1 cellular context compared by ENCODE assay signal in the genomic region with DNA sequence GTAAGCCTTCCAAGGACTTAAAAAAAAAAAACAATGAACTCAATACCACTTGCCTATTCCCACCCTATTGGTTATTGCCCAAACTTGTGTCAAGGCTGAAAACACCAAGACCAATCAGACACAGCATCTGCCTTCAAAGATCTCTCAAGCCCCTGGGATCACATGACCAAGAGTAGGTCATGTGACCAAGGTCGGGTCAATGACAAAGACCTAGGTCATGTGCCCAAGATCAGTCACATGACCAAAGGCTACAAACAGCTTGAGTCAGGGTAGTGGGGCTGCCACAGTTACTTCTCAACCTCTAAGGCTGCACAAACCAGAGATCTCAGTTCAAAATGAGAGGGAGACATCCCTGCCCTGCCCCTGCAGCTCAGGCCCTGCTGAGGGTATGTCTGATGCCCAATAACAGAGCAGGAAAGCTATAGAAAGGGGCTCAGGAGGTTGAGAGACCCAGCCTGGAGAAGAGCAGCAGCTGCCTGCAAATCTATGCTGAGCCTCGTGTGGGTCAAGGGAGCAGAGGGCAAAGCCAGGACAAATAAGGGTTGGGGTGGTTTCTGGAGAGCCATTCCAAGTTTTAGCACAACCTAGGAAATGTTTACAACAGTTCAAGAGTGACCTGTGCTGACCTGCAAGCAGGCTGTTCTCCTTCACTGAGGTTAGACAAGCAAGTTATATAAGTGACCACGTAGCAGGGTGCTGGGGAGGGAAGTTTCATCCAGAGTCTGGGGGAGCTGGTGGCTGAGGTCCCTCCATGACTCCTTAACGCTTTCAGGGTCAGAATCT.
TF ChIP-seq lines count a peak whose summit lies in the region.

No MANE protein-coding gene starts in this region.

TF ChIP-seq in K562, 482 proteins besides CTCF, POLR2A, EP300 and RAD21 (continued from another document):
- TF ChIP-seq FOS (IDR thresholded peaks at IDR 0.05; ENCODE audit: extremely low read depth, insufficient read length): peak; percentile 24
